Comparison of ENCODE assay signal across 8 cellular contexts in the genomic region with DNA sequence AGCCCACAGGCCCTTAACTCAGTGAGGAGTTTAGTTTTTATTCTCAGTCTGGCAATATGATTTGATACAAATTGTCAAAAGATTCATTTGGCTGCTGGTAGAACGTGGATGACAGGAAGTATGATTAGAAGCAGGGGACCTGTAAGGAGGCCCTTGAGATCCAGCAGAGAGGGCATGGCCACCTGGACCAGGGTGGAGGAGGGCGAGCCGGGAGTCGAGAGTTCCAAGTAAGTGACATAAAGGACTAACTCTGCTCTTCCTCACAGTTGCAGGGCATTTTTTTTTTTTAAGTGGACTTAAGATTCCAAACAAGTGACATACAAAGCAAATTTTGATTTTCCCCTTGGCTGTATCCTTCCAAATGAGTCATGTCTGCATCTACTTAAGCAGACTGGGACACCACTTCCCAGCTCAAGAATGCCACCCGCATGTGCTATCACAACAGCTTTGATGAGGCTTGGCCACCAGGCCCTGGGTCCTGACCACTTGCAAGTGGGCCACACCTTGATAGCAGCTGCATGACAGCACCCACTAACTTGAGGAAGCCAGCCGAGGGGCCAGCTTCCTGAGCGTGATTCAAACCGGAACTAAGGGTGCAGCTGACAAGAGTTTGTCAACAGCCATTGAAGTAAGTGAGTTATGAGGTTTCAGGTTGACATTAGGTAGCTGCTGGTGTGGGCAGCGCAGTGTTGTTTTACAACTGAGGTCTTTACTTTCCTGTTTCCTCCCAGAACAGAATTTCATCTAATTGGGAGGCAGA. TPM values are rescaled to one million over a fixed set of nuclear protein-coding genes. Genes with fewer than 3 reads are reported as not detected.
A peak's percentile ranks its signal among the peaks of the same experiment; 100 is the strongest.
DNase-seq lines count a peak whose midpoint lies in the region; ATAC-seq and TF ChIP-seq lines count a peak whose summit lies in the region.

No MANE protein-coding gene starts in this region.

- no TSS peak for BruUV-seq in Calu3 (replicated peaks; lab: Mats Ljungman, UMichigan)

- H3K27me3 Mint-ChIP-seq in Calu3 (ENCODE audit: unreplicated experiment), result no peaks in the 10 kb centered on the region

- peak; percentile 23 for DNase-seq in Calu3
- peak in 1 of 2 experiments; percentile 63 for DNase-seq in HL-60 (ENCODE audit: low read depth in 1 of 2, low spot score in 1 of 2)
- DNase-seq in activated CD8-positive, alpha-beta memory T cell treated with anti-CD3 and anti-CD28 coated beads for 1 hour (ENCODE audit: extremely low read depth in 1 of 2, low read depth in 1 of 2), result peak; percentile 38 to 40
- peak; percentile 38 for DNase-seq in fibroblast of the conjunctiva (ENCODE audit: low read depth)
- DNase-seq in stimulated activated CD4-positive, alpha-beta T cell treated with anti-CD3 and anti-CD28 coated beads, TNF-alpha, amount 100 ng/mL, for 24 hours (ENCODE audit: low read depth in 3 of 3), result peak; percentile 32 to 56 (median 48)
- no peak for DNase-seq in AML-193 (lab: John Stamatoyannopoulos, UW)
- DNase-seq in mucosa of gallbladder (ENCODE audit: low spot score), result no peak

- intact Hi-C loops in Calu3 (cut with micrococcal nuclease; ENCODE audit: unreplicated experiment), result no loop called here

- peak; percentile 92 for ATAC-seq in GM21423 (IDR thresholded peaks at IDR 0.05; ENCODE audit: unreplicated experiment)

- H3K27ac Mint-ChIP-seq in Calu3 (ENCODE audit: unreplicated experiment), result no peak overlapping the region

- H3K4me3 ChIP-seq in HL-60 (replicated peaks; ENCODE audit: insufficient read depth, low read length), result no peak overlapping the region

- TF ChIP-seq CTCF in Calu3 (IDR thresholded peaks at IDR 0.05; ENCODE audit: unreplicated experiment) (no peak), HL-60 (IDR thresholded peaks at IDR 0.05; ENCODE audit: insufficient read depth, low read length) (no peak)

- H3K36me3 Mint-ChIP-seq in Calu3 (ENCODE audit: insufficient read depth, unreplicated experiment), result no peaks in the 10 kb centered on the region

- no peak overlapping the region for H3K4me3 Mint-ChIP-seq in Calu3 (ENCODE audit: low read depth, unreplicated experiment)

- H3K27me3 ChIP-seq in HL-60 (ENCODE audit: insufficient read depth, poor library complexity, severe bottlenecking), result no peaks in the 10 kb centered on the region

- H3K27ac ChIP-seq in HL-60 (replicated peaks), result peak overlapping the region; percentile 45

- CTCF ChIA-PET in Calu3 (lab: Charles Lee), result no interaction called here

- no peaks in the 10 kb centered on the region for H3K9me3 Mint-ChIP-seq in Calu3 (ENCODE audit: low read depth, unreplicated experiment)

- no peaks in the 10 kb centered on the region for H3K4me1 Mint-ChIP-seq in Calu3 (ENCODE audit: low read depth, unreplicated experiment)

RNA-seq across cellular contexts. Expression of gene EPHA4, which starts 54.6 kb away (rescaled TPM):
- total RNA-seq in Calu3 (2022) (2.8 and 3.2 TPM in 2 replicates), mucosa of gallbladder (9.0 TPM)

Comparison
In these comparisons a context has a peak if more than half of its experiments do, and no peak if none do; other contexts are left out.
1. DNase-seq: peak in Calu3 (single experiment), activated CD8-positive, alpha-beta memory T cell treated with anti-CD3 and anti-CD28 coated beads for 1 hour (2 of 2), fibroblast of the conjunctiva (single experiment) and stimulated activated CD4-positive, alpha-beta T cell treated with anti-CD3 and anti-CD28 coated beads, TNF-alpha, amount 100 ng/mL, for 24 hours (3 of 3); none in AML-193 (0 of 2) and mucosa of gallbladder (single experiment).